Comparison of ENCODE assay signal across 1 cellular context in the genomic region with DNA sequence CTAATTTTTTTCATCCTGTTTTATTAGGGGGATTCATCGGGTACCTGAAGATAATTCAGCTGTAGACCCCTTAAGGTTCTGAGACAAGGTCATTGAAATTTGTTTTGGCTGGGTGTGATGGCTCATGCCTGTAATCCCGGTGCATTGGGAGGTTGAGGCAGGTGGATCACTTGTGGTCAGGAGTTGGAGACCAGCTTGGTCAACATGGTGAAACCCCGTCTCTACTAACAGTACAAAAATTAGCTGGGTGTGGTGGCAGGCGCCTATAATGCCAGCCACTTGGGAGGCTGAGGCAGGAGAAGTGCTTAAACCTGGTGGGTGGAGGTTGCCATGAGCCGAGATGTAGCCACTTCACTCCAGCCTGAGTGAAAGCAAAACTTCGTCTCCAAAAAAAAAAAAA.
TF ChIP-seq lines count a peak whose summit lies in the region.

No MANE protein-coding gene starts in this region.

TF ChIP-seq in SK-N-SH treated with all-trans-retinoic acid at 6 μM for 48 hours, 23 proteins besides CTCF, POLR2A, EP300 and RAD21 (continued from another document):
- no peak for TF ChIP-seq TSHZ2 (CRISPR knock-in tag; IDR thresholded peaks at IDR 0.05)
- no peak for TF ChIP-seq ISL1 (CRISPR knock-in tag; IDR thresholded peaks at IDR 0.05)
- no peak for TF ChIP-seq GLIS3 (CRISPR knock-in tag; IDR thresholded peaks at IDR 0.05)
- no peak for TF ChIP-seq ZNF565 (CRISPR knock-in tag; conservative IDR thresholded peaks at IDR 0.05; ENCODE audit: low read depth)
- TF ChIP-seq TOX (CRISPR knock-in tag; IDR thresholded peaks at IDR 0.05; ENCODE audit: borderline replicate concordance): no peak
- no peak for TF ChIP-seq ZFP3 (CRISPR knock-in tag; IDR thresholded peaks at IDR 0.05)
- TF ChIP-seq, protein P1, sequence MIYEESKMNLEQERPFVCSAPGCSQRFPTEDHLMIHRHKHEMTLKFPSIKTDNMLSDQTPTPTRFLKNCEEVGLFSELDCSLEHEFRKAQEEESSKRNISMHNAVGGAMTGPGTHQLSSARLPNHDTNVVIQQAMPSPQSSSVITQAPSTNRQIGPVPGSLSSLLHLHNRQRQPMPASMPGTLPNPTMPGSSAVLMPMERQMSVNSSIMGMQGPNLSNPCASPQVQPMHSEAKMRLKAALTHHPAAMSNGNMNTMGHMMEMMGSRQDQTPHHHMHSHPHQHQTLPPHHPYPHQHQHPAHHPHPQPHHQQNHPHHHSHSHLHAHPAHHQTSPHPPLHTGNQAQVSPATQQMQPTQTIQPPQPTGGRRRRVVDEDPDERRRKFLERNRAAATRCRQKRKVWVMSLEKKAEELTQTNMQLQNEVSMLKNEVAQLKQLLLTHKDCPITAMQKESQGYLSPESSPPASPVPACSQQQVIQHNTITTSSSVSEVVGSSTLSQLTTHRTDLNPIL (CRISPR knock-in tag; IDR thresholded peaks at IDR 0.05; ENCODE audit: low read depth): no peak
